1 cellular context compared by ENCODE assay signal in genomic region chr4:39718366-39719323, GRCh38.
TF ChIP-seq lines count a peak whose summit lies in the region.

No MANE protein-coding gene starts in this region.

TF ChIP-seq in K562, 482 proteins besides CTCF, POLR2A, EP300 and RAD21:
- TF ChIP-seq POLR2G (IDR thresholded peaks at IDR 0.05; ENCODE audit: low read depth, low read length) (peak; percentile 31; the same call in 1 of the 2 replicates), ZBTB33 (CRISPR knock-in tag; IDR thresholded peaks at IDR 0.05) (peak; percentile 57; the same call in 1 of the 2 replicates), MAFG (tag; conservative IDR thresholded peaks at IDR 0.05) (no peak), ZBTB49 (CRISPR knock-in tag; IDR thresholded peaks at IDR 0.05; ENCODE audit: borderline replicate concordance) (no peak), NKRF (IDR thresholded peaks at IDR 0.05; ENCODE audit: borderline replicate concordance) (no peak), ELF4 (CRISPR knock-in tag; IDR thresholded peaks at IDR 0.05) (no peak), ZNF639 (CRISPR knock-in tag; conservative IDR thresholded peaks at IDR 0.05 in 1 of 2, IDR thresholded peaks at IDR 0.05 in 1 of 2) (no peak)
TF ChIP-seq in K562: peak in this region for 2.
